ENCODE assay signal across 1 cellular context in genomic region chr2:45438872-45439665, GRCh38.
TF ChIP-seq lines count a peak whose summit lies in the region.

No MANE protein-coding gene starts in this region.

TF ChIP-seq in K562, 482 proteins besides CTCF, POLR2A, EP300 and RAD21 (continued from another document and continues in another):
- TF ChIP-seq NFIC (IDR thresholded peaks at IDR 0.05), result peak; percentile 47
- peak in 1 of 2 experiments; percentile 44; a peak in 2 of 4 replicates for TF ChIP-seq HDAC1 (IDR thresholded peaks at IDR 0.05)
- peak; percentile 89 for TF ChIP-seq TEAD4 (IDR thresholded peaks at IDR 0.05; ENCODE audit: low read length)
- TF ChIP-seq TEAD4 (CRISPR knock-in tag; IDR thresholded peaks at IDR 0.05; ENCODE audit: borderline replicate concordance), result no peak
- no peak for TF ChIP-seq MBD2 (IDR thresholded peaks at IDR 0.05; ENCODE audit: borderline replicate concordance, low read depth)
- TF ChIP-seq ZNF584 (CRISPR knock-in tag; IDR thresholded peaks at IDR 0.05; ENCODE audit: low read depth), result no peak
- TF ChIP-seq PML (IDR thresholded peaks at IDR 0.05; ENCODE audit: low read length), result peak; percentile 72; the same call in 1 of the 2 replicates
- TF ChIP-seq DMBX1 (CRISPR knock-in tag; IDR thresholded peaks at IDR 0.05; ENCODE audit: borderline replicate concordance), result no peak
- peak; percentile 69 for TF ChIP-seq CHAMP1 (IDR thresholded peaks at IDR 0.05)
- TF ChIP-seq KHSRP (IDR thresholded peaks at IDR 0.05), result no peak
- peak; percentile 75; the same call in 1 of the 2 replicates for TF ChIP-seq ADNP (tag; IDR thresholded peaks at IDR 0.05)
- TF ChIP-seq CREB3L1 (IDR thresholded peaks at IDR 0.05; ENCODE audit: borderline replicate concordance, low read depth), result no peak
- TF ChIP-seq SMAD3 (CRISPR knock-in tag; conservative IDR thresholded peaks at IDR 0.05), result no peak
- TF ChIP-seq MCM3 (IDR thresholded peaks at IDR 0.05), result no peak
- TF ChIP-seq SOX6 (IDR thresholded peaks at IDR 0.05), result peak; percentile 99
- TF ChIP-seq DEAF1 (CRISPR knock-in tag; IDR thresholded peaks at IDR 0.05), result no peak
- no peak for TF ChIP-seq ZNF444 (CRISPR knock-in tag; IDR thresholded peaks at IDR 0.05)
- TF ChIP-seq NR0B1 (IDR thresholded peaks at IDR 0.05; ENCODE audit: partially characterized antibody), result no peak
- peak; percentile 83 for TF ChIP-seq CBFA2T2 (conservative IDR thresholded peaks at IDR 0.05)
- peak; percentile 66; the same call in 1 of the 2 replicates for TF ChIP-seq KLF16 (IDR thresholded peaks at IDR 0.05)
- peak; percentile 86 for TF ChIP-seq TAL1 (IDR thresholded peaks at IDR 0.05)
- no peak for TF ChIP-seq ZNF551 (CRISPR knock-in tag; IDR thresholded peaks at IDR 0.05)
- no peak for TF ChIP-seq HCFC1 (IDR thresholded peaks at IDR 0.05; ENCODE audit: low read depth, low read length)
- TF ChIP-seq KDM1A (IDR thresholded peaks at IDR 0.05), result peak; percentile 53 to 57; a peak in 3 of 4 replicates
- TF ChIP-seq NUFIP1 (IDR thresholded peaks at IDR 0.05; ENCODE audit: partially characterized antibody), result no peak
- TF ChIP-seq ID3 (CRISPR knock-in tag; IDR thresholded peaks at IDR 0.05), result no peak
- no peak for TF ChIP-seq ID3 (tag; IDR thresholded peaks at IDR 0.05)
- peak; percentile 77 for TF ChIP-seq MEIS2 (IDR thresholded peaks at IDR 0.05; ENCODE audit: partially characterized antibody)
- TF ChIP-seq ZNF384 (IDR thresholded peaks at IDR 0.05; ENCODE audit: low read depth, low read length), result no peak
- no peak for TF ChIP-seq NBN (IDR thresholded peaks at IDR 0.05; ENCODE audit: low read depth)
- TF ChIP-seq NEUROD1 (IDR thresholded peaks at IDR 0.05; ENCODE audit: borderline replicate concordance, low read depth, low read length, partially characterized antibody), result no peak
- no peak for TF ChIP-seq PRPF4 (IDR thresholded peaks at IDR 0.05; ENCODE audit: insufficient read depth, low read depth, low read length, poor library complexity, severe bottlenecking)
- peak; percentile 53 for TF ChIP-seq FOXM1 (IDR thresholded peaks at IDR 0.05; ENCODE audit: low read depth)
- TF ChIP-seq FOXM1 (CRISPR knock-in tag; IDR thresholded peaks at IDR 0.05; ENCODE audit: low read depth), result no peak
- TF ChIP-seq STAT6 (CRISPR knock-in tag; IDR thresholded peaks at IDR 0.05), result no peak
- no peak for TF ChIP-seq HDAC2 (IDR thresholded peaks at IDR 0.05)
- TF ChIP-seq FOSL1 (tag; conservative IDR thresholded peaks at IDR 0.05), result peak; percentile 48; the same call in 1 of the 2 replicates
- peak; percentile 86 for TF ChIP-seq TCF3 (CRISPR knock-in tag; IDR thresholded peaks at IDR 0.05)
- TF ChIP-seq ZNF316 (IDR thresholded peaks at IDR 0.05), result 0 out of 2 replicates have a peak, but pooled peaks have one; percentile 6
- TF ChIP-seq BCL6 (CRISPR knock-in tag; IDR thresholded peaks at IDR 0.05), result no peak
- 0 out of 2 replicates have a peak, but pooled peaks have one; percentile 33 for TF ChIP-seq ZNF512 (tag; IDR thresholded peaks at IDR 0.05)
- no peak for TF ChIP-seq KDM5B (IDR thresholded peaks at IDR 0.05; ENCODE audit: insufficient replicate concordance, low read depth, low read length)
- TF ChIP-seq ZNF133 (CRISPR knock-in tag; IDR thresholded peaks at IDR 0.05), result no peak
- TF ChIP-seq EGR1 (conservative IDR thresholded peaks at IDR 0.05), result no peak
- no peak for TF ChIP-seq TAF7 (tag; IDR thresholded peaks at IDR 0.05)
- no peak for TF ChIP-seq TFAM (CRISPR knock-in tag; conservative IDR thresholded peaks at IDR 0.05)
- TF ChIP-seq MYC (IDR thresholded peaks at IDR 0.05; ENCODE audit: low read depth, low read length), result no peak
- no peak for TF ChIP-seq MYC (CRISPR knock-in tag; IDR thresholded peaks at IDR 0.05; ENCODE audit: borderline replicate concordance, low read depth)
- no peak for TF ChIP-seq TGIF2 (CRISPR knock-in tag; IDR thresholded peaks at IDR 0.05)
- TF ChIP-seq ZBTB11 (CRISPR knock-in tag; IDR thresholded peaks at IDR 0.05), result peak in 1 of 3 experiments; percentile 24; a peak in 1 of 6 replicates
- TF ChIP-seq ZNF398 (CRISPR knock-in tag; IDR thresholded peaks at IDR 0.05), result no peak
- TF ChIP-seq ZNF143 (CRISPR knock-in tag; IDR thresholded peaks at IDR 0.05), result no peak
- TF ChIP-seq NCOR1 (IDR thresholded peaks at IDR 0.05), result peak; percentile 81
- TF ChIP-seq ZNF785 (CRISPR knock-in tag; IDR thresholded peaks at IDR 0.05), result no peak
- TF ChIP-seq NR2F6 (CRISPR knock-in tag; IDR thresholded peaks at IDR 0.05), result no peak
- TF ChIP-seq LARP7 (IDR thresholded peaks at IDR 0.05), result no peak
